9 cellular contexts compared by ENCODE assay signal in genomic region chr3:66473181-66473580, GRCh38. TPM values are rescaled to one million over a fixed set of nuclear protein-coding genes. Genes with fewer than 3 reads are reported as not detected.
DNase-seq lines count a peak whose midpoint lies in the region; ATAC-seq and TF ChIP-seq lines count a peak whose summit lies in the region.
"Had no signal": no experiment of that assay in that cellular context is flagged by ENCODE, and none has a peak within 500 bp of the region (broad histone marks: within the 10 kb centered on the region; RNA-seq: fewer than 3 reads in every experiment).

No MANE protein-coding gene starts in this region.

- no peak for TF ChIP-seq CTCF in CD4-positive, alpha-beta T cell (IDR thresholded peaks at IDR 0.05)
- no peak for TF ChIP-seq CTCF in Loucy (conservative IDR thresholded peaks at IDR 0.05; ENCODE audit: low read length)
- TF ChIP-seq CTCF in neural progenitor cell (IDR thresholded peaks at IDR 0.05), result no peak

- peaks cover 98% of the 10 kb centered on the region for H3K79me2 ChIP-seq in Loucy (ENCODE audit: insufficient read depth, low read length)
- peaks cover 100% of the 10 kb centered on the region for H3K79me2 ChIP-seq in neural progenitor cell (ENCODE audit: low read depth)

- no peaks in the 10 kb centered on the region; the same call in 1 of the 2 replicates for H3F3A ChIP-seq in Loucy (ENCODE audit: low read depth)
- H3F3A ChIP-seq in neural progenitor cell (ENCODE audit: low read depth), result peaks cover 78% of the 10 kb centered on the region

- no peaks in the 10 kb centered on the region for H3K9me3 ChIP-seq in CD4-positive, alpha-beta T cell (ENCODE audit: control insufficient read depth, low read length)
- H3K9me3 ChIP-seq in Loucy (ENCODE audit: insufficient read depth, low read depth, low read length) (no peaks in the 10 kb centered on the region), neural progenitor cell (ENCODE audit: low read depth) (no peaks in the 10 kb centered on the region), HAP-1 (no peaks in the 10 kb centered on the region)

- peak overlapping the region; percentile 41 for H3K4me3 ChIP-seq in Loucy (ENCODE audit: low read length, poor library complexity, severe bottlenecking)
- H3K4me3 ChIP-seq in neural progenitor cell, result no peak overlapping the region
- H3K4me3 ChIP-seq in HAP-1, result no peak overlapping the region

- H3K4me3 Mint-ChIP-seq in CD4-positive, alpha-beta T cell, result peak overlapping the region; percentile 47
- H3K4me3 Mint-ChIP-seq in central memory CD8-positive, alpha-beta T cell, result peak overlapping the region; percentile 66
- no peak overlapping the region for H3K4me3 Mint-ChIP-seq in neural progenitor cell

- H3K36me3 ChIP-seq in Loucy (ENCODE audit: insufficient read depth, low read length), result no peaks in the 10 kb centered on the region
- no peaks in the 10 kb centered on the region for H3K36me3 ChIP-seq in neural progenitor cell
- no peaks in the 10 kb centered on the region for H3K36me3 ChIP-seq in HAP-1 (replicated peaks)

- in situ Hi-C loops in HAP-1 (cut with MboI; ENCODE audit: low sequenced_read_pairs), result no loop called here

- H3K27me3 ChIP-seq in CD4-positive, alpha-beta T cell (ENCODE audit: control insufficient read depth, insufficient read depth, low read length), result no peaks in the 10 kb centered on the region
- H3K27me3 ChIP-seq in Loucy (ENCODE audit: insufficient read depth, low read length, poor library complexity, severe bottlenecking) (no peaks in the 10 kb centered on the region), neural progenitor cell (no peaks in the 10 kb centered on the region), HAP-1 (ENCODE audit: low read depth) (no peaks in the 10 kb centered on the region)

- H3K4me1 ChIP-seq in Loucy (ENCODE audit: insufficient read depth, low read length, poor library complexity, severe bottlenecking) (peaks cover 64% of the 10 kb centered on the region), neural progenitor cell (peaks cover 89% of the 10 kb centered on the region), HAP-1 (no peaks in the 10 kb centered on the region)

- H3K4me2 ChIP-seq in Loucy (ENCODE audit: low read depth, low read length, poor library complexity, severe bottlenecking) (peak overlapping the region; percentile 63), neural progenitor cell (peak overlapping the region; percentile 45)

- CTCF ChIA-PET in CD4-positive, alpha-beta T cell (lab: Charles Lee), result interaction anchor here (1.6 to 2.3 kb wide), 2 partner anchors 10 to 24 kb away, joined by 4 to 7 read pairs; no protein-coding TSS in a partner anchor

- no peaks in the 10 kb centered on the region for H3K9me3 Mint-ChIP-seq in CD4-positive, alpha-beta T cell
- H3K9me3 Mint-ChIP-seq in central memory CD8-positive, alpha-beta T cell, result no peaks in the 10 kb centered on the region
- H3K9me3 Mint-ChIP-seq in neural progenitor cell, result peaks cover 11% of the 10 kb centered on the region

- no peak for ATAC-seq in CD4-positive, alpha-beta T cell (ENCODE audit: poor library complexity)
- no peak for ATAC-seq in central memory CD8-positive, alpha-beta T cell (replicated peaks; ENCODE audit: extremely low read depth, poor library complexity, severe bottlenecking)
- ATAC-seq in HG03280 (IDR thresholded peaks at IDR 0.05; ENCODE audit: unreplicated experiment) (no peak), GM18498 (IDR thresholded peaks at IDR 0.05; ENCODE audit: unreplicated experiment) (no peak)

- H2AFZ ChIP-seq in Loucy (ENCODE audit: low read length), result no peak overlapping the region
- no peak overlapping the region for H2AFZ ChIP-seq in neural progenitor cell (replicated peaks)

- H4K20me1 ChIP-seq in Loucy (ENCODE audit: insufficient read depth, low read length, poor library complexity, severe bottlenecking) (peaks cover 65% of the 10 kb centered on the region), neural progenitor cell (ENCODE audit: low read depth) (peaks cover 100% of the 10 kb centered on the region)

- POLR2A ChIA-PET in CD4-positive, alpha-beta T cell (lab: Charles Lee), result interaction anchor here (1.2 to 1.3 kb wide), 2 partner anchors 27 to 219 kb away, joined by 3 read pairs; partner anchors contain the start of gene LRIG1

- no peaks in the 10 kb centered on the region for H3K27me3 Mint-ChIP-seq in CD4-positive, alpha-beta T cell
- no peaks in the 10 kb centered on the region for H3K27me3 Mint-ChIP-seq in central memory CD8-positive, alpha-beta T cell
- H3K27me3 Mint-ChIP-seq in neural progenitor cell (ENCODE audit: insufficient read depth, low read depth), result no peaks in the 10 kb centered on the region

- no peaks in the 10 kb centered on the region for H3K9me2 ChIP-seq in Loucy (replicated peaks; ENCODE audit: low read depth, low read length)

- no peak overlapping the region for H3K27ac ChIP-seq in CD4-positive, alpha-beta T cell (ENCODE audit: low read depth, low read length)
- H3K27ac ChIP-seq in neural progenitor cell, result peak overlapping the region; percentile 53

- no peaks in the 10 kb centered on the region for H3K36me3 Mint-ChIP-seq in CD4-positive, alpha-beta T cell (ENCODE audit: low read depth)
- peaks cover 3% of the 10 kb centered on the region for H3K36me3 Mint-ChIP-seq in central memory CD8-positive, alpha-beta T cell (ENCODE audit: insufficient read depth)
- peaks cover 17% of the 10 kb centered on the region for H3K36me3 Mint-ChIP-seq in neural progenitor cell

- peaks cover 40% of the 10 kb centered on the region for H3K4me1 Mint-ChIP-seq in CD4-positive, alpha-beta T cell (ENCODE audit: low read depth)
- peaks cover 25% of the 10 kb centered on the region for H3K4me1 Mint-ChIP-seq in central memory CD8-positive, alpha-beta T cell
- peaks cover 33% of the 10 kb centered on the region for H3K4me1 Mint-ChIP-seq in neural progenitor cell

- H3K27ac Mint-ChIP-seq in CD4-positive, alpha-beta T cell, result peak overlapping the region; percentile 47
- H3K27ac Mint-ChIP-seq in central memory CD8-positive, alpha-beta T cell (ENCODE audit: low read depth), result peak overlapping the region; percentile 44
- no peak overlapping the region for H3K27ac Mint-ChIP-seq in neural progenitor cell

- H3K9ac ChIP-seq in Loucy (ENCODE audit: low read depth, low read length, poor library complexity, severe bottlenecking), result peak overlapping the region; percentile 6
- H3K9ac ChIP-seq in neural progenitor cell, result no peak overlapping the region

- DNase-seq in CD4-positive, alpha-beta T cell, result no peak
- no peak for DNase-seq in central memory CD8-positive, alpha-beta T cell (ENCODE audit: low spot score in 2 of 2)
- no peak for DNase-seq in neural progenitor cell (ENCODE audit: low spot score)
- no peak for DNase-seq in 8988T
- DNase-seq in HAP-1 (ENCODE audit: low spot score in 2 of 2), result no peak
- DNase-seq: right cardiac atrium had no signal

- intact Hi-C loops in CD4-positive, alpha-beta T cell (cut with DNase I, micrococcal nuclease), result no loop called here

RNA-seq across cellular contexts. Expression of gene LRIG1, which starts 27.6 kb away (rescaled TPM):
- total RNA-seq in CD4-positive, alpha-beta T cell, result 10 to 100 TPM; 30.1 to 33.1 TPM
- total RNA-seq in neural progenitor cell (ENCODE audit: low replicate concordance), result 169 and 184 TPM in 2 replicates
